In the genomic region with DNA sequence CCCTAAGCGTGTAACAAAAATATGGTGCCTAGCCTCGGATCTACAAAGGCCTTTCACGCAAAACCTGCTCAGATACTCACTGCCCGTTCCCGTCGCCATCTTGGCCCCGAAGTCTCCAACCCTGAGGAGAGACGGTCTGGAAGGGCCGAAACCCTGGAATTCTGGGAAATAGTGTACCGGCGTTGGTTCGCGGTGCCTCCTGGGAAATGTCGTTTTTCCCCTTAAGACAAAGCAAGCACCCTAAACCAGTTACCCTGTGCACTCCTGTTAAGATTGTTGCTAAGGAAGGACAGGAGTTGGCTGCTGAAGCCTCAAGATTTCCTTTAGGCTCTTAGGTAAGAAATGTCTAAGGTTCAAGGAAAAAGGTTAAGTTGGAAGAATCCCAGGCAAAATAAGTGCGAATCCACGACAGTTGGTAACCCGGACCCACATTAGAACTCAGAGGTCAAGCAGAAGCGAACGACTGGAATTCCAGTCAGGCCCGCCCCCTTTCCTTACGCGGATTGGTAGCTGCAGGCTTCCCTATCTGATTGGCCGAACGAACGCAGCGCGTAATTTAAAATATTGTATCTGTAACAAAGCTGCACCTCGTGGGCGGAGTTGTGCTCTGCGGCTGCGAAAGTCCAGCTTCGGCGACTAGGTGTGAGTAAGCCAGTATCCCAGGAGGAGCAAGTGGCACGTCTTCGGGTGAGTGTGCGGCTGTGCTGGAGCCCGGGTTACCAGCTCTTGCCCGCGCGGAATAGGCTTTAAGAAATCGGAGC, we compare ENCODE assay signal across 8 cellular contexts. TPM values are rescaled to one million over a fixed set of nuclear protein-coding genes. Genes with fewer than 3 reads are reported as not detected.
DNase-seq lines count a peak whose midpoint lies in the region; ATAC-seq, FAIRE-seq and TF ChIP-seq lines count a peak whose summit lies in the region.

A gene with protein sequence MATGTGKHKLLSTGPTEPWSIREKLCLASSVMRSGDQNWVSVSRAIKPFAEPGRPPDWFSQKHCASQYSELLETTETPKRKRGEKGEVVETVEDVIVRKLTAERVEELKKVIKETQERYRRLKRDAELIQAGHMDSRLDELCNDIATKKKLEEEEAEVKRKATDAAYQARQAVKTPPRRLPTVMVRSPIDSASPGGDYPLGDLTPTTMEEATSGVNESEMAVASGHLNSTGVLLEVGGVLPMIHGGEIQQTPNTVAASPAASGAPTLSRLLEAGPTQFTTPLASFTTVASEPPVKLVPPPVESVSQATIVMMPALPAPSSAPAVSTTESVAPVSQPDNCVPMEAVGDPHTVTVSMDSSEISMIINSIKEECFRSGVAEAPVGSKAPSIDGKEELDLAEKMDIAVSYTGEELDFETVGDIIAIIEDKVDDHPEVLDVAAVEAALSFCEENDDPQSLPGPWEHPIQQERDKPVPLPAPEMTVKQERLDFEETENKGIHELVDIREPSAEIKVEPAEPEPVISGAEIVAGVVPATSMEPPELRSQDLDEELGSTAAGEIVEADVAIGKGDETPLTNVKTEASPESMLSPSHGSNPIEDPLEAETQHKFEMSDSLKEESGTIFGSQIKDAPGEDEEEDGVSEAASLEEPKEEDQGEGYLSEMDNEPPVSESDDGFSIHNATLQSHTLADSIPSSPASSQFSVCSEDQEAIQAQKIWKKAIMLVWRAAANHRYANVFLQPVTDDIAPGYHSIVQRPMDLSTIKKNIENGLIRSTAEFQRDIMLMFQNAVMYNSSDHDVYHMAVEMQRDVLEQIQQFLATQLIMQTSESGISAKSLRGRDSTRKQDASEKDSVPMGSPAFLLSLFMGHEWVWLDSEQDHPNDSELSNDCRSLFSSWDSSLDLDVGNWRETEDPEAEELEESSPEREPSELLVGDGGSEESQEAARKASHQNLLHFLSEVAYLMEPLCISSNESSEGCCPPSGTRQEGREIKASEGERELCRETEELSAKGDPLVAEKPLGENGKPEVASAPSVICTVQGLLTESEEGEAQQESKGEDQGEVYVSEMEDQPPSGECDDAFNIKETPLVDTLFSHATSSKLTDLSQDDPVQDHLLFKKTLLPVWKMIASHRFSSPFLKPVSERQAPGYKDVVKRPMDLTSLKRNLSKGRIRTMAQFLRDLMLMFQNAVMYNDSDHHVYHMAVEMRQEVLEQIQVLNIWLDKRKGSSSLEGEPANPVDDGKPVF (minus strand): TSS at position 115 of the 761 bp plus-strand sequence. CDS start 16 bp downstream, at position 99.
Gene KIF20A, plus strand, starts transcription at position 597 of the 761 bp plus-strand sequence. CDS start 569 bp downstream, outside the sequence.

- dilution Hi-C loops in keratinocyte (cut with MboI; ENCODE audit: extremely low pct_ligation_motif_present, low sequenced_read_pairs), result no loop called here

- H2AFZ ChIP-seq in keratinocyte (ENCODE audit: control insufficient read depth, low read length), result peak within 1 kb of the TSS; percentile 98

- H3K79me2 ChIP-seq in keratinocyte (ENCODE audit: control insufficient read depth, insufficient read depth, low read length), result peaks cover 31% of the 10 kb centered on the region

- ATAC-seq in HG03378 (IDR thresholded peaks at IDR 0.05; ENCODE audit: unreplicated experiment), result peak; percentile 76

- TF ChIP-seq CTCF in keratinocyte (optimal IDR thresholded peaks at IDR 0.05 in 1 of 3, IDR thresholded peaks at IDR 0.05 in 1 of 3, conservative IDR thresholded peaks at IDR 0.05 in 1 of 3; ENCODE audit: extremely low read depth in 1 of 3, insufficient read depth in 2 of 3, low read length in 3 of 3), result no peak

- peak within 1 kb of the TSS; percentile 95 for H3K27ac ChIP-seq in keratinocyte (ENCODE audit: control insufficient read depth, insufficient read depth, low read length)

- H3K9me3 ChIP-seq in keratinocyte (ENCODE audit: control insufficient read depth, low read depth, low read length), result no peaks in the 10 kb centered on the region

- TF ChIP-seq POLR2A in GM19099 (IDR thresholded peaks at IDR 0.05; ENCODE audit: extremely low read depth, insufficient read length, low read depth), result peak; percentile 77

- H3K4me2 ChIP-seq in keratinocyte (ENCODE audit: control insufficient read depth, extremely low read depth, insufficient read depth, low read depth, low read length), result peak within 1 kb of the TSS; percentile 99

- H3K4me1 ChIP-seq in keratinocyte (ENCODE audit: control insufficient read depth, extremely low read depth, insufficient read depth, low read length), result peaks cover 17% of the 10 kb centered on the region

- H3K9me1 ChIP-seq in keratinocyte (ENCODE audit: control insufficient read depth, extremely low read depth, insufficient read depth, low read length), result no peaks in the 10 kb centered on the region

- DNase-seq in Ammon's horn (ENCODE audit: low spot score), result peak; percentile 98
- peak; percentile 94 for DNase-seq in NCI-H446 treated with DMSO at 0.1 percent for 48 hours (lab: John Stamatoyannopoulos, UW)
- DNase-seq in activated CD4-positive, CD25-positive, alpha-beta regulatory T cell treated with anti-CD3 and anti-CD28 coated beads, Interleukin-2, amount 50 U/mL, for 16 hours (ENCODE audit: low read depth, low spot score), result peak; percentile 80
- DNase-seq in cerebellum (ENCODE audit: low spot score), result peak; percentile 97
- peak; percentile 70 for DNase-seq in keratinocyte (ENCODE audit: low read depth, low spot score)
- DNase-seq in stimulated activated CD4-positive, alpha-beta T cell treated with anti-CD3 and anti-CD28 coated beads, Interleukin-15, amount 100 ng/mL, for 1 hour (ENCODE audit: low read depth in 1 of 2, low spot score in 1 of 2), result peak; percentile 68 to 71

- H4K20me1 ChIP-seq in keratinocyte (ENCODE audit: control insufficient read depth, extremely low read depth, insufficient read depth, low read length), result no peaks in the 10 kb centered on the region

- H3K9ac ChIP-seq in keratinocyte (ENCODE audit: control insufficient read depth, extremely low read depth, insufficient read depth, low read length), result peak within 1 kb of the TSS; percentile 96

- peaks cover 0 to 19% of the 10 kb centered on the region in 2 experiments for H3K36me3 ChIP-seq in keratinocyte (ENCODE audit: control insufficient read depth in 2 of 2, extremely low read depth in 1 of 2, insufficient read depth in 2 of 2, low read length in 2 of 2)

- peak within 1 kb of the TSS; percentile 67 to 98 (median 92) for H3K4me3 ChIP-seq in keratinocyte (ENCODE audit: control insufficient read depth in 2 of 3, extremely low read depth in 1 of 3, insufficient read depth in 2 of 3, low read depth in 1 of 3, low read length in 3 of 3)

- no peaks in the 10 kb centered on the region for H3K27me3 ChIP-seq in keratinocyte (ENCODE audit: control insufficient read depth, extremely low read depth, insufficient read depth, low read length)

- FAIRE-seq in keratinocyte (lab: Jason Lieb, UNC), result peak; percentile 78

RNA-seq across cellular contexts. Expression of the first gene that starts in this region (rescaled TPM):
- total RNA-seq in cerebellum, result 66.6 TPM
- 24.4 to 36.4 TPM (median 27.4 TPM) in 3 replicates for polyA plus RNA-seq in keratinocyte
- polyA plus RNA-seq in keratinocyte (2011; ENCODE audit: low read depth), result 116 TPM
- 10.9 and 14.6 TPM in 2 replicates for polyA plus RNA-seq in keratinocyte (2011; cell fraction: cytosol; rRNA removed)
- 53.8 and 74.8 TPM in 2 replicates for polyA plus RNA-seq in keratinocyte (2011; cell fraction: nucleus; rRNA removed)
- 18.5 and 21.5 TPM in 2 replicates for polyA plus RNA-seq in keratinocyte (2012; ENCODE audit: low replicate concordance)
- polyA minus RNA-seq in keratinocyte, result 8.0 to 22.0 TPM (median 17.8 TPM) in 3 replicates
- polyA minus RNA-seq in keratinocyte (2011; cell fraction: cytosol; rRNA and poly(A)+ RNA removed), result 16.3 TPM
- polyA minus RNA-seq in keratinocyte (2011; cell fraction: nucleus; rRNA and poly(A)+ RNA removed), result 16.4 and 26.2 TPM in 2 replicates

RNA-seq across cellular contexts. Expression of gene KIF20A, which starts in this region (rescaled TPM):
- total RNA-seq in cerebellum, result 12.8 TPM
- 2.3 to 18.5 TPM (median 17.1 TPM) in 3 replicates for polyA plus RNA-seq in keratinocyte
- polyA plus RNA-seq in keratinocyte (2011; ENCODE audit: low read depth), result 0.22 TPM
- polyA plus RNA-seq in keratinocyte (2011; cell fraction: cytosol; rRNA removed), result 2.6 and 5.2 TPM in 2 replicates
- 3.3 and 3.7 TPM in 2 replicates for polyA plus RNA-seq in keratinocyte (2011; cell fraction: nucleus; rRNA removed)
- polyA plus RNA-seq in keratinocyte (2012; ENCODE audit: low replicate concordance), result 0.41 and 14.4 TPM in 2 replicates
- 2.6 to 27.2 TPM (median 19.3 TPM) in 3 replicates for polyA minus RNA-seq in keratinocyte
- polyA minus RNA-seq in keratinocyte (2011; cell fraction: cytosol; rRNA and poly(A)+ RNA removed), result 4.0 TPM
- 2.3 and 6.1 TPM in 2 replicates for polyA minus RNA-seq in keratinocyte (2011; cell fraction: nucleus; rRNA and poly(A)+ RNA removed)

Comparison
In these comparisons a context has a peak if more than half of its experiments do, and no peak if none do; other contexts are left out.
1. Peak in every context shown above with its lines: DNase-seq, ATAC-seq, H3K4me3 ChIP-seq and H3K27ac ChIP-seq.